ENCODE assay signal across 1 cellular context in the genomic region with DNA sequence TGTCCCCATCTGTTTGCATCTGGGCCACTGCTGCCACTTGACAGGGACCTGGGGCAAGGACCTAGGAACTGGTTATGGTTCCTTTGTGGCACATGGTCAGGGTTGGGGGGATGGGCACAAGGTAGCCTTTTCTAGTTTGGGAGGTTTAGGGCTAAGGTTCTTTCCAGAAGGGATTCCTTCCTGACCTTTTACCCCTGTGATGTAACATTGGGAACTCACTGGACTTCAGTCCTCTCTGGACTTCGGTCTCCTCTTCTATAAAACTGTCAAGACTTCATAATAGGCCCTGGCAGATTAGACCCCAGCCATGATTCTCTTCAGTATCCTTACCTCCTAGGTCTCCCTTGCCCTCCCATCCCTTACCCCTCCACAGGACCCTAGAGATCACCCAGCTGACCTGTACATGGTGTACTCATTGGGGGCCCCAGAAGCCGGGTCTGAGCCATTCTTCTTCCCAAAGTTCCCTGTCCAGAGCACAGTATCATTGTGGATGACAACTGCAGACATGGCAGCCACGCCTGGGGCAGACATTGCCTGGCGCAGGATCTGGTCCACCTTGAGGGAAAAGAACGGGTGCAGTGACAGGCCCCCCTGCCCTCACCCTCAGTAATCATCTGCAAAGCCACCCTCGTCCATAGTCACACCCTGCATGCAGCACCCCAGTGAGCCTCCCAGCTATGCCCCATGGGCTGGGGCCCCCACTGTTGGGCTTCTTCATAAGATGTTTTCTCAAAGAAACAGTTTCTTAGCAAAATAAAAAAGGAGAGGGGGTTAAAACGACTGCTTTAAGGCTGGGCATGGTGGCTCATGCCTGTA.
A peak's percentile ranks its signal among the peaks of the same experiment; 100 is the strongest.
TF ChIP-seq lines count a peak whose summit lies in the region.

No MANE protein-coding gene starts in this region.

TF ChIP-seq in HepG2, 621 proteins besides CTCF, POLR2A, EP300 and RAD21:
- TF ChIP-seq ZNF572 (CRISPR knock-in tag; IDR thresholded peaks at IDR 0.05) (no peak), FOSL1 (CRISPR knock-in tag; IDR thresholded peaks at IDR 0.05; ENCODE audit: borderline replicate concordance) (no peak), CREB1 (IDR thresholded peaks at IDR 0.05) (no peak), CREB1 (CRISPR knock-in tag; IDR thresholded peaks at IDR 0.05) (no peak), HNF4A (CRISPR knock-in tag; IDR thresholded peaks at IDR 0.05) (peak; percentile 49), ZNF354B (CRISPR knock-in tag; IDR thresholded peaks at IDR 0.05) (no peak), HNF4G (IDR thresholded peaks at IDR 0.05; ENCODE audit: borderline replicate concordance, low read depth, low read length) (peak; percentile 70), HNF4G (CRISPR knock-in tag; IDR thresholded peaks at IDR 0.05; ENCODE audit: borderline replicate concordance, low read depth) (no peak), NR2C2 (CRISPR knock-in tag; IDR thresholded peaks at IDR 0.05; ENCODE audit: borderline replicate concordance) (0 out of 2 replicates have a peak, but pooled peaks have one; percentile 25), NCOR1 (IDR thresholded peaks at IDR 0.05; ENCODE audit: borderline replicate concordance, low read length) (peak; percentile 28; the same call in 1 of the 2 replicates), NR2F6 (IDR thresholded peaks at IDR 0.05) (0 out of 2 replicates have a peak, but pooled peaks have one; percentile 33), NR2F6 (CRISPR knock-in tag; IDR thresholded peaks at IDR 0.05) (no peak), ZFP37 (CRISPR knock-in tag; IDR thresholded peaks at IDR 0.05; ENCODE audit: borderline replicate concordance) (no peak)
- TF ChIP-seq, protein P1, sequence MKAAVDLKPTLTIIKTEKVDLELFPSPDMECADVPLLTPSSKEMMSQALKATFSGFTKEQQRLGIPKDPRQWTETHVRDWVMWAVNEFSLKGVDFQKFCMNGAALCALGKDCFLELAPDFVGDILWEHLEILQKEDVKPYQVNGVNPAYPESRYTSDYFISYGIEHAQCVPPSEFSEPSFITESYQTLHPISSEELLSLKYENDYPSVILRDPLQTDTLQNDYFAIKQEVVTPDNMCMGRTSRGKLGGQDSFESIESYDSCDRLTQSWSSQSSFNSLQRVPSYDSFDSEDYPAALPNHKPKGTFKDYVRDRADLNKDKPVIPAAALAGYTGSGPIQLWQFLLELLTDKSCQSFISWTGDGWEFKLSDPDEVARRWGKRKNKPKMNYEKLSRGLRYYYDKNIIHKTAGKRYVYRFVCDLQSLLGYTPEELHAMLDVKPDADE (CRISPR knock-in tag; IDR thresholded peaks at IDR 0.05) = no peak
- TF ChIP-seq, protein P2, sequence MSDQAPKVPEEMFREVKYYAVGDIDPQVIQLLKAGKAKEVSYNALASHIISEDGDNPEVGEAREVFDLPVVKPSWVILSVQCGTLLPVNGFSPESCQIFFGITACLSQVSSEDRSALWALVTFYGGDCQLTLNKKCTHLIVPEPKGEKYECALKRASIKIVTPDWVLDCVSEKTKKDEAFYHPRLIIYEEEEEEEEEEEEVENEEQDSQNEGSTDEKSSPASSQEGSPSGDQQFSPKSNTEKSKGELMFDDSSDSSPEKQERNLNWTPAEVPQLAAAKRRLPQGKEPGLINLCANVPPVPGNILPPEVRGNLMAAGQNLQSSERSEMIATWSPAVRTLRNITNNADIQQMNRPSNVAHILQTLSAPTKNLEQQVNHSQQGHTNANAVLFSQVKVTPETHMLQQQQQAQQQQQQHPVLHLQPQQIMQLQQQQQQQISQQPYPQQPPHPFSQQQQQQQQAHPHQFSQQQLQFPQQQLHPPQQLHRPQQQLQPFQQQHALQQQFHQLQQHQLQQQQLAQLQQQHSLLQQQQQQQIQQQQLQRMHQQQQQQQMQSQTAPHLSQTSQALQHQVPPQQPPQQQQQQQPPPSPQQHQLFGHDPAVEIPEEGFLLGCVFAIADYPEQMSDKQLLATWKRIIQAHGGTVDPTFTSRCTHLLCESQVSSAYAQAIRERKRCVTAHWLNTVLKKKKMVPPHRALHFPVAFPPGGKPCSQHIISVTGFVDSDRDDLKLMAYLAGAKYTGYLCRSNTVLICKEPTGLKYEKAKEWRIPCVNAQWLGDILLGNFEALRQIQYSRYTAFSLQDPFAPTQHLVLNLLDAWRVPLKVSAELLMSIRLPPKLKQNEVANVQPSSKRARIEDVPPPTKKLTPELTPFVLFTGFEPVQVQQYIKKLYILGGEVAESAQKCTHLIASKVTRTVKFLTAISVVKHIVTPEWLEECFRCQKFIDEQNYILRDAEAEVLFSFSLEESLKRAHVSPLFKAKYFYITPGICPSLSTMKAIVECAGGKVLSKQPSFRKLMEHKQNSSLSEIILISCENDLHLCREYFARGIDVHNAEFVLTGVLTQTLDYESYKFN (CRISPR knock-in tag; conservative IDR thresholded peaks at IDR 0.05) = 0 out of 2 replicates have a peak, but pooled peaks have one; percentile 24
- TF ChIP-seq, protein P3, sequence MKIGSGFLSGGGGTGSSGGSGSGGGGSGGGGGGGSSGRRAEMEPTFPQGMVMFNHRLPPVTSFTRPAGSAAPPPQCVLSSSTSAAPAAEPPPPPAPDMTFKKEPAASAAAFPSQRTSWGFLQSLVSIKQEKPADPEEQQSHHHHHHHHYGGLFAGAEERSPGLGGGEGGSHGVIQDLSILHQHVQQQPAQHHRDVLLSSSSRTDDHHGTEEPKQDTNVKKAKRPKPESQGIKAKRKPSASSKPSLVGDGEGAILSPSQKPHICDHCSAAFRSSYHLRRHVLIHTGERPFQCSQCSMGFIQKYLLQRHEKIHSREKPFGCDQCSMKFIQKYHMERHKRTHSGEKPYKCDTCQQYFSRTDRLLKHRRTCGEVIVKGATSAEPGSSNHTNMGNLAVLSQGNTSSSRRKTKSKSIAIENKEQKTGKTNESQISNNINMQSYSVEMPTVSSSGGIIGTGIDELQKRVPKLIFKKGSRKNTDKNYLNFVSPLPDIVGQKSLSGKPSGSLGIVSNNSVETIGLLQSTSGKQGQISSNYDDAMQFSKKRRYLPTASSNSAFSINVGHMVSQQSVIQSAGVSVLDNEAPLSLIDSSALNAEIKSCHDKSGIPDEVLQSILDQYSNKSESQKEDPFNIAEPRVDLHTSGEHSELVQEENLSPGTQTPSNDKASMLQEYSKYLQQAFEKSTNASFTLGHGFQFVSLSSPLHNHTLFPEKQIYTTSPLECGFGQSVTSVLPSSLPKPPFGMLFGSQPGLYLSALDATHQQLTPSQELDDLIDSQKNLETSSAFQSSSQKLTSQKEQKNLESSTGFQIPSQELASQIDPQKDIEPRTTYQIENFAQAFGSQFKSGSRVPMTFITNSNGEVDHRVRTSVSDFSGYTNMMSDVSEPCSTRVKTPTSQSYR (CRISPR knock-in tag; IDR thresholded peaks at IDR 0.05; ENCODE audit: borderline replicate concordance) = 0 out of 2 replicates have a peak, but pooled peaks have one; percentile 31
